ENCODE assay signal across 28 cellular contexts in the genomic region with DNA sequence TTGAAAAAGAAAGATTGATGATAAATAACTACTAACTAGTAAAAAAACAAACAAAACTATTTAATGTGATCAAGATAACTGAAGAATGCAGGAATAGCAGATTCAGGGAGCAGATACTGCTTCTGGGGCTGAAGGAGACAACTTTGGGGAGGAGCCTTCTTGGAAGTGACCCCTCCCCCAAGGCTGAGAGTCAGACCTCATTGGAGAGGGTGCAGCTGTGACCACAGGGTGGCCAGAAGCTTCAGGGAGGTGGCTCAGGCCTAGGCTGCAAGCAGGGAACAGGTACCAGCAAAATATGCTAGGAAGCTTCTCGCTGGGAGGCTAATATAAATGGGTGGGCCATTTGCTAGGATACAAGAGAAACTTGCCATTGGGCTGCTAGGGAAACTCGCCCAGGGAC.
"Had no signal": no experiment of that assay in that cellular context is flagged by ENCODE, and none has a peak within 500 bp of the region (broad histone marks: within the 10 kb centered on the region; RNA-seq: fewer than 3 reads in every experiment).

No MANE protein-coding gene starts in this region.

- FAIRE-seq: astrocyte had no signal

- H3K9me3 Mint-ChIP-seq: activated naive CD4-positive, alpha-beta T cell treated with anti-CD3 and anti-CD28 coated beads, Interleukin-2, amount 10 ng/mL, durations not matched to agents 7 days and 5 days; activated T-helper 1 cell treated with anti-CD3 and anti-CD28 coated beads, Interleukin-12 subunit alpha, Interleukin-12 subunit beta, Interleukin-2, Interleukin-4 antibody, amounts not matched to agents 30 ng/mL and 10 ng/mL and 1 ng/mL, durations not matched to agents 14 hours and 24 hours and 36 hours; T-helper 1 cell treated with Interleukin-12 subunit alpha and Interleukin-12 subunit beta and Interleukin-4 antibody, amounts not matched to agents 30 μg/mL and 1 μg/mL, for 36 hours had no signal

- H3K4me1 ChIP-seq: esophagus muscularis mucosa, foreskin keratinocyte, heart left ventricle, left lung, lower lobe of right lung, tibial nerve had no signal

- H3K27ac ChIP-seq: coronary artery, dorsolateral prefrontal cortex, esophagus muscularis mucosa, foreskin keratinocyte, heart left ventricle, left lung, lower lobe of right lung, tibial nerve had no signal

- DNase-seq: activated CD4-positive, alpha-beta T cell treated with anti-CD3 and anti-CD28 coated beads for 36 hours; activated CD4-positive, alpha-beta T cell treated with anti-CD3 and anti-CD28 coated beads, Interleukin-2, amount 50 U/mL, for 4 hours; activated CD4-positive, CD25-positive, alpha-beta regulatory T cell; activated CD8-positive, alpha-beta memory T cell treated with anti-CD3 and anti-CD28 coated beads for 24 hours; activated effector memory CD4-positive, alpha-beta T cell treated with anti-CD3 and anti-CD28 coated beads, Interleukin-2, amount 50 U/mL, for 16 hours; activated naive CD4-positive, alpha-beta T cell treated with anti-CD3 and anti-CD28 coated beads, Interleukin-2, amount 10 ng/mL, durations not matched to agents 7 days and 5 days; activated naive CD8-positive, alpha-beta T cell treated with anti-CD3 and anti-CD28 coated beads, Interleukin-2, amount 10 ng/mL, durations not matched to agents 7 days and 5 days; amniotic stem cell; brain microvascular endothelial cell; dorsolateral prefrontal cortex; foreskin keratinocyte; heart left ventricle; hypothalamus; kidney glomerular epithelial cell; left lung; lower lobe of right lung; mucosa of descending colon; posterior cingulate gyrus; right cardiac atrium; stimulated activated naive CD4-positive, alpha-beta T cell treated with Interleukin-2 at 50 U/mL for 16 hours; T-helper 9 cell had no signal

- H3K27me3 Mint-ChIP-seq: activated CD4-positive, alpha-beta T cell treated with anti-CD3 and anti-CD28 coated beads for 36 hours; activated naive CD4-positive, alpha-beta T cell treated with anti-CD3 and anti-CD28 coated beads, Interleukin-2, amount 10 ng/mL, durations not matched to agents 7 days and 5 days; activated naive CD8-positive, alpha-beta T cell treated with anti-CD3 and anti-CD28 coated beads, Interleukin-2, amount 10 ng/mL, durations not matched to agents 7 days and 5 days; natural killer cell treated with Interleukin-12 subunit alpha and Interleukin-12 subunit beta and Interleukin-15 and Interleukin-18, amount 100 ng/mL, for 72 hours had no signal

- H3K4me1 Mint-ChIP-seq: activated CD4-positive, alpha-beta T cell treated with anti-CD3 and anti-CD28 coated beads for 36 hours; activated naive CD4-positive, alpha-beta T cell treated with anti-CD3 and anti-CD28 coated beads, Interleukin-2, amount 10 ng/mL, durations not matched to agents 7 days and 5 days; activated naive CD8-positive, alpha-beta T cell treated with anti-CD3 and anti-CD28 coated beads, Interleukin-2, amount 10 ng/mL, durations not matched to agents 7 days and 5 days had no signal

- H3K4me3 Mint-ChIP-seq: activated CD4-positive, alpha-beta T cell treated with anti-CD3 and anti-CD28 coated beads for 36 hours; activated naive CD4-positive, alpha-beta T cell treated with anti-CD3 and anti-CD28 coated beads, Interleukin-2, amount 10 ng/mL, durations not matched to agents 7 days and 5 days; activated naive CD8-positive, alpha-beta T cell treated with anti-CD3 and anti-CD28 coated beads, Interleukin-2, amount 10 ng/mL, durations not matched to agents 7 days and 5 days; activated T-helper 1 cell treated with anti-CD3 and anti-CD28 coated beads, Interleukin-12 subunit alpha, Interleukin-12 subunit beta, Interleukin-2, Interleukin-4 antibody, amounts not matched to agents 30 ng/mL and 10 ng/mL and 1 ng/mL, durations not matched to agents 14 hours and 24 hours and 36 hours; natural killer cell treated with Interleukin-12 subunit alpha and Interleukin-12 subunit beta and Interleukin-15 and Interleukin-18, amount 100 ng/mL, for 72 hours; T-helper 1 cell treated with Interleukin-12 subunit alpha and Interleukin-12 subunit beta and Interleukin-4 antibody, amounts not matched to agents 30 μg/mL and 1 μg/mL, for 36 hours had no signal

- H3K27me3 ChIP-seq: brain microvascular endothelial cell, esophagus muscularis mucosa, foreskin keratinocyte, heart left ventricle, left lung, tibial nerve had no signal

- ATAC-seq: activated CD4-positive, alpha-beta T cell treated with anti-CD3 and anti-CD28 coated beads for 36 hours; foreskin keratinocyte; heart left ventricle; left lung; lower lobe of right lung; mucosa of descending colon; natural killer cell treated with Interleukin-12 subunit alpha and Interleukin-12 subunit beta and Interleukin-15 and Interleukin-18, amount 100 ng/mL, for 72 hours; right cardiac atrium had no signal

- H3K9me3 ChIP-seq: esophagus muscularis mucosa, heart left ventricle, left lung, lower lobe of right lung, mucosa of descending colon, tibial nerve had no signal

- H3K4me3 ChIP-seq: coronary artery, dorsolateral prefrontal cortex, esophagus muscularis mucosa, heart left ventricle, left lung, lower lobe of right lung, mucosa of descending colon, tibial nerve had no signal

- H3K36me3 ChIP-seq: brain microvascular endothelial cell, esophagus muscularis mucosa, heart left ventricle, left lung, lower lobe of right lung, tibial nerve had no signal

- H3K36me3 Mint-ChIP-seq: activated naive CD4-positive, alpha-beta T cell treated with anti-CD3 and anti-CD28 coated beads, Interleukin-2, amount 10 ng/mL, durations not matched to agents 7 days and 5 days; activated naive CD8-positive, alpha-beta T cell treated with anti-CD3 and anti-CD28 coated beads, Interleukin-2, amount 10 ng/mL, durations not matched to agents 7 days and 5 days; natural killer cell treated with Interleukin-12 subunit alpha and Interleukin-12 subunit beta and Interleukin-15 and Interleukin-18, amount 100 ng/mL, for 72 hours had no signal

- H3K27ac Mint-ChIP-seq: activated CD4-positive, alpha-beta T cell treated with anti-CD3 and anti-CD28 coated beads for 36 hours; activated naive CD4-positive, alpha-beta T cell treated with anti-CD3 and anti-CD28 coated beads, Interleukin-2, amount 10 ng/mL, durations not matched to agents 7 days and 5 days; activated naive CD8-positive, alpha-beta T cell treated with anti-CD3 and anti-CD28 coated beads, Interleukin-2, amount 10 ng/mL, durations not matched to agents 7 days and 5 days; activated T-helper 1 cell treated with anti-CD3 and anti-CD28 coated beads, Interleukin-12 subunit alpha, Interleukin-12 subunit beta, Interleukin-2, Interleukin-4 antibody, amounts not matched to agents 30 ng/mL and 10 ng/mL and 1 ng/mL, durations not matched to agents 14 hours and 24 hours and 36 hours; natural killer cell treated with Interleukin-12 subunit alpha and Interleukin-12 subunit beta and Interleukin-15 and Interleukin-18, amount 100 ng/mL, for 72 hours; T-helper 1 cell treated with Interleukin-12 subunit alpha and Interleukin-12 subunit beta and Interleukin-4 antibody, amounts not matched to agents 30 μg/mL and 1 μg/mL, for 36 hours had no signal
